8 cellular contexts compared by ENCODE assay signal in genomic region chr20:19903168-19903676, GRCh38.
DNase-seq lines count a peak whose midpoint lies in the region; ATAC-seq, FAIRE-seq and TF ChIP-seq lines count a peak whose summit lies in the region.

No MANE protein-coding gene starts in this region.

- FAIRE-seq in GM12891 (lab: Jason Lieb, UNC) (peak; percentile 88), islet of Langerhans (lab: Jason Lieb, UNC) (peak; percentile 66)

- intact Hi-C loops in vagina (cut with DNase I) = no loop called here

- H3K9me3 ChIP-seq in RWPE2 (ENCODE audit: severe bottlenecking) (peaks cover 2% of the 10 kb centered on the region), vagina (no peaks in the 10 kb centered on the region)

- DNase-seq in GM12891 (ENCODE audit: insufficient read length, low spot score) (peak; percentile 54), RWPE2 (ENCODE audit: low spot score) (no peak), vagina (ENCODE audit: extremely low spot score in 2 of 2) (no peak), HK-2 (ENCODE audit: unreplicated experiment) (no peak), glomerular visceral epithelial cell (ENCODE audit: extremely low spot score) (no peak)
- no peak for DNase-seq in stimulated activated CD4-positive, alpha-beta T cell treated with anti-CD3 and anti-CD28 coated beads, Interleukin-4, amount 100 ng/mL, for 24 hours

- TF ChIP-seq POLR2A in GM12891 (IDR thresholded peaks at IDR 0.05; ENCODE audit: low read depth, low read length) = no peak
- TF ChIP-seq POLR2A in vagina (IDR thresholded peaks at IDR 0.05) = no peak

- ATAC-seq in HG03342 (IDR thresholded peaks at IDR 0.05; ENCODE audit: unreplicated experiment) = peak; percentile 76
- peak; percentile 64 for ATAC-seq in RWPE2 (ENCODE audit: low read depth)

- H3K36me3 ChIP-seq in RWPE2 (ENCODE audit: low read depth) (no peaks in the 10 kb centered on the region), vagina (no peaks in the 10 kb centered on the region)

- H3K27me3 ChIP-seq in RWPE2 (ENCODE audit: insufficient read depth, poor library complexity, severe bottlenecking) = no peaks in the 10 kb centered on the region
- H3K27me3 ChIP-seq in vagina = no peaks in the 10 kb centered on the region

- H3K4me3 ChIP-seq in RWPE2 (ENCODE audit: severe bottlenecking) = no peak overlapping the region
- H3K4me3 ChIP-seq in vagina = no peak overlapping the region

- H3K4me1 ChIP-seq in RWPE2 (ENCODE audit: insufficient read depth, poor library complexity, severe bottlenecking) (peaks cover 7% of the 10 kb centered on the region), vagina (peaks cover 14% of the 10 kb centered on the region)

- H3K27ac ChIP-seq in RWPE2 (ENCODE audit: poor library complexity, severe bottlenecking) (no peak overlapping the region), vagina (no peak overlapping the region)

- TF ChIP-seq CTCF in RWPE2 (IDR thresholded peaks at IDR 0.05; ENCODE audit: poor library complexity, severe bottlenecking) (peak; percentile 46), vagina (IDR thresholded peaks at IDR 0.05) (no peak)

TF ChIP-seq in GM12891, 5 proteins besides CTCF, POLR2A, EP300 and RAD21:
- TF ChIP-seq POLR2AphosphoS5 (IDR thresholded peaks at IDR 0.05; ENCODE audit: low read depth, low read length) (no peak), TAF1 (IDR thresholded peaks at IDR 0.05; ENCODE audit: low read depth, low read length) (no peak), POU2F2 (IDR thresholded peaks at IDR 0.05; ENCODE audit: low read depth, low read length) (0 out of 2 replicates have a peak, but pooled peaks have one; percentile 24), PAX5 (IDR thresholded peaks at IDR 0.05; ENCODE audit: insufficient read depth, low read length, severe bottlenecking) (no peak), SPI1 (IDR thresholded peaks at IDR 0.05; ENCODE audit: low read depth, low read length) (peak; percentile 52)
